In the genomic region with DNA sequence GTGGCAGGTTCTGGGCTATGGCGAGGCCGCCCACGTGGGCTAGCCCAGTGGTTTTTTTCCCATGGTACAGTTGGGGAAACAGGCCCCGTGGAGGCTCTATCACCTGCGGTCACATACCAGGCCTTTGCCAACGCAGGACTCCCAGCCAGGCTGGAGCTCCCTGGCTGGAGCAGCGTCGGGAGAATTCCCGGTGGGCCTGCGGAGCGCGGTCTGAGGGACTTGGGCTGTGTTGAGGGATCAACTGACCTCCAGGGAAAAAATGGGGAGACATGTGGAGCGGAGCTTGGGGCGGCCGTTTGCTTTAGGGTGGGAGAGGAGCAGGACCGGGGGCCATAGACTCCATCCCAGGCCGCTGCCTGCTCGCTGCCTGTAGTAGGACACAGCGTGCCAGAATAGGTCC, we compare ENCODE assay signal across 1 cellular context.
TF ChIP-seq lines count a peak whose summit lies in the region.

No MANE protein-coding gene starts in this region.

TF ChIP-seq in HepG2, 621 proteins besides CTCF, POLR2A, EP300 and RAD21:
- TF ChIP-seq ZNF790 (CRISPR knock-in tag; IDR thresholded peaks at IDR 0.05; ENCODE audit: borderline replicate concordance) (no peak), ZNF704 (CRISPR knock-in tag; IDR thresholded peaks at IDR 0.05; ENCODE audit: borderline replicate concordance) (no peak), AGO2 (optimal IDR thresholded peaks at IDR 0.05; ENCODE audit: low read depth, low read length) (peak; percentile 24), MAFG (CRISPR knock-in tag; IDR thresholded peaks at IDR 0.05) (no peak), ZSCAN31 (CRISPR knock-in tag; IDR thresholded peaks at IDR 0.05; ENCODE audit: low read depth) (no peak), ZNF354B (CRISPR knock-in tag; IDR thresholded peaks at IDR 0.05) (no peak), ZNF235 (CRISPR knock-in tag; IDR thresholded peaks at IDR 0.05; ENCODE audit: borderline replicate concordance) (no peak)
